Comparison of ENCODE assay signal across 1 cellular context in genomic region chr1:150972417-150972940, GRCh38.
TF ChIP-seq lines count a peak whose summit lies in the region.

No MANE protein-coding gene starts in this region.

TF ChIP-seq in HepG2, 621 proteins besides CTCF, POLR2A, EP300 and RAD21 (continued from another document):
- TF ChIP-seq ZNF333 (CRISPR knock-in tag; IDR thresholded peaks at IDR 0.05; ENCODE audit: borderline replicate concordance) = no peak
